Comparison of ENCODE assay signal across 8 cellular contexts in genomic region chr1:146411923-146412322, GRCh38.
A peak's percentile ranks its signal among the peaks of the same experiment; 100 is the strongest.
DNase-seq lines count a peak whose midpoint lies in the region; ATAC-seq and TF ChIP-seq lines count a peak whose summit lies in the region.
"Not testable (repeated sequence)": the region's sequence is repeated elsewhere in the genome, so short reads cannot be mapped to it uniquely, and the experiment has no call there.

No MANE protein-coding gene starts in this region.

- not testable (repeated sequence) for H4K5ac ChIP-seq in IMR-90 (ENCODE audit: low read depth, low read length)

- not testable (repeated sequence) for TF ChIP-seq RAD21 in IMR-90 (IDR thresholded peaks at IDR 0.05; ENCODE audit: low read length)

- H3K9me3 Mint-ChIP-seq in activated B cell treated with CpG ODN at 0.5 μM for 24 hours; activated CD8-positive, alpha-beta memory T cell treated with anti-CD3 and anti-CD28 coated beads, Interleukin-2, amount 10 ng/mL, durations not matched to agents 7 days and 5 days (ENCODE audit: low read depth); natural killer cell treated with Interleukin-12 subunit alpha and Interleukin-12 subunit beta and Interleukin-15 and Interleukin-18, amount 100 ng/mL, for 72 hours: not testable (repeated sequence)

- not testable (repeated sequence) for DNase-seq in IMR-90, activated B cell treated with CpG ODN at 0.5 μM for 24 hours
- DNase-seq in OCI-M1 (lab: John Stamatoyannopoulos, UW) = peak; percentile 61
- DNase-seq in activated CD8-positive, alpha-beta memory T cell treated with anti-CD3 and anti-CD28 coated beads, Interleukin-2, amount 10 ng/mL, durations not matched to agents 7 days and 5 days = peak; percentile 75
- DNase-seq in activated gamma-delta T cell treated with Interleukin-2 at 50 U/mL for 16 hours = peak; percentile 37
- peak; percentile 76 for DNase-seq in central memory CD4-positive, alpha-beta T cell
- DNase-seq in natural killer cell treated with Interleukin-12 subunit alpha and Interleukin-12 subunit beta and Interleukin-15 and Interleukin-18, amount 100 ng/mL, for 72 hours (ENCODE audit: low spot score) = peak; percentile 62
- peak; percentile 11 for DNase-seq in transverse colon

- H3K4me3 Mint-ChIP-seq in activated B cell treated with CpG ODN at 0.5 μM for 24 hours = not testable (repeated sequence)
- peak overlapping the region; percentile 58 for H3K4me3 Mint-ChIP-seq in activated CD8-positive, alpha-beta memory T cell treated with anti-CD3 and anti-CD28 coated beads, Interleukin-2, amount 10 ng/mL, durations not matched to agents 7 days and 5 days
- H3K4me3 Mint-ChIP-seq in natural killer cell treated with Interleukin-12 subunit alpha and Interleukin-12 subunit beta and Interleukin-15 and Interleukin-18, amount 100 ng/mL, for 72 hours = peak overlapping the region; percentile 83

- not testable (repeated sequence) for TF ChIP-seq CTCF in IMR-90 (conservative IDR thresholded peaks at IDR 0.05; ENCODE audit: low read depth, low read length); activated B cell treated with CpG ODN at 0.5 μM for 24 hours (IDR thresholded peaks at IDR 0.05); transverse colon (IDR thresholded peaks at IDR 0.05)

- not testable (repeated sequence) for H3K18ac ChIP-seq in IMR-90 (ENCODE audit: low read depth, low read length)

- not testable (repeated sequence) for H3K9me3 ChIP-seq in IMR-90 (ENCODE audit: control insufficient read depth, insufficient read depth, low read length); transverse colon

- H3K4me3 ChIP-seq in IMR-90 (ENCODE audit: insufficient read depth, low read depth, low read length); transverse colon: not testable (repeated sequence)

- not testable (repeated sequence) for H3K23ac ChIP-seq in IMR-90 (ENCODE audit: low read depth, low read length)

- H3K36me3 ChIP-seq in IMR-90 (ENCODE audit: control insufficient read depth, insufficient read depth, low read length); transverse colon: not testable (repeated sequence)

- not testable (repeated sequence) for TF ChIP-seq EP300 in transverse colon (IDR thresholded peaks at IDR 0.05; ENCODE audit: low read depth)

- not testable (repeated sequence) for H2BK5ac ChIP-seq in IMR-90 (ENCODE audit: low read depth, low read length, poor library complexity, severe bottlenecking)

- H3K4me2 ChIP-seq in IMR-90 (ENCODE audit: low read depth, low read length) = not testable (repeated sequence)

- not testable (repeated sequence) for H3K27me3 ChIP-seq in IMR-90 (ENCODE audit: control insufficient read depth, insufficient read depth, low read length); transverse colon

- H3K79me1 ChIP-seq in IMR-90 (ENCODE audit: low read depth in 1 of 2, low read length in 2 of 2) = not testable (repeated sequence)

- not testable (repeated sequence) for H3K36me3 Mint-ChIP-seq in activated B cell treated with CpG ODN at 0.5 μM for 24 hours (ENCODE audit: low read depth); activated CD8-positive, alpha-beta memory T cell treated with anti-CD3 and anti-CD28 coated beads, Interleukin-2, amount 10 ng/mL, durations not matched to agents 7 days and 5 days; natural killer cell treated with Interleukin-12 subunit alpha and Interleukin-12 subunit beta and Interleukin-15 and Interleukin-18, amount 100 ng/mL, for 72 hours

- not testable (repeated sequence) for H4K91ac ChIP-seq in IMR-90 (ENCODE audit: insufficient read depth, low read depth, low read length)

- not testable (repeated sequence) for H2AK9ac ChIP-seq in IMR-90 (replicated peaks; ENCODE audit: low read depth, low read length, poor library complexity)

- ATAC-seq in IMR-90 (ENCODE audit: low read depth); activated B cell treated with CpG ODN at 0.5 μM for 24 hours (ENCODE audit: low read depth): not testable (repeated sequence)
- ATAC-seq in activated CD8-positive, alpha-beta memory T cell treated with anti-CD3 and anti-CD28 coated beads, Interleukin-2, amount 10 ng/mL, durations not matched to agents 7 days and 5 days = peak; percentile 72
- ATAC-seq in natural killer cell treated with Interleukin-12 subunit alpha and Interleukin-12 subunit beta and Interleukin-15 and Interleukin-18, amount 100 ng/mL, for 72 hours = peak; percentile 57 to 75

- H3K9ac ChIP-seq in IMR-90 (ENCODE audit: low read depth, low read length) = not testable (repeated sequence)

- not testable (repeated sequence) for H4K20me1 ChIP-seq in IMR-90 (ENCODE audit: insufficient read depth, low read length)

- H3K4me1 ChIP-seq in IMR-90 (ENCODE audit: control insufficient read depth, insufficient read depth, low read length); transverse colon: not testable (repeated sequence)

- not testable (repeated sequence) for H2BK20ac ChIP-seq in IMR-90 (ENCODE audit: low read depth, low read length)

- not testable (repeated sequence) for H3K4me1 Mint-ChIP-seq in activated B cell treated with CpG ODN at 0.5 μM for 24 hours
- H3K4me1 Mint-ChIP-seq in activated CD8-positive, alpha-beta memory T cell treated with anti-CD3 and anti-CD28 coated beads, Interleukin-2, amount 10 ng/mL, durations not matched to agents 7 days and 5 days = peaks cover 12% of the 10 kb centered on the region
- peaks cover 7 to 12% of the 10 kb centered on the region in 2 donors for H3K4me1 Mint-ChIP-seq in natural killer cell treated with Interleukin-12 subunit alpha and Interleukin-12 subunit beta and Interleukin-15 and Interleukin-18, amount 100 ng/mL, for 72 hours (ENCODE audit: low read depth in 2 of 2)

- not testable (repeated sequence) for H4K8ac ChIP-seq in IMR-90 (ENCODE audit: low read depth in 2 of 2, low read length in 2 of 2)

- POLR2A ChIA-PET in IMR-90 (lab: Charles Lee; ENCODE audit: unreplicated experiment); activated B cell treated with CpG ODN at 0.5 μM for 24 hours (lab: Charles Lee): not testable (repeated sequence)

- CTCF ChIA-PET in IMR-90 (lab: Yijun Ruan, JAX); activated B cell treated with CpG ODN at 0.5 μM for 24 hours (lab: Charles Lee); activated CD8-positive, alpha-beta memory T cell treated with anti-CD3 and anti-CD28 coated beads, Interleukin-2, amount 10 ng/mL, durations not matched to agents 7 days and 5 days (lab: Charles Lee): not testable (repeated sequence)

- in situ Hi-C loops in IMR-90 (cut with MboI; ENCODE audit: low sequenced_read_pairs); transverse colon (cut with MboI; ENCODE audit: low pct_ligation_motif_present in 1 of 4, low pct_unique_long_range_greater_than_20kb in 1 of 4, low sequenced_read_pairs in 3 of 4): not testable (repeated sequence)

- not testable (repeated sequence) for H2AFZ ChIP-seq in IMR-90 (replicated peaks; ENCODE audit: low read length, poor library complexity)

- BruUV-seq in IMR-90 (replicated peaks; lab: Mats Ljungman, UMichigan) = not testable (repeated sequence)

- intact Hi-C loops in IMR-90 (cut with micrococcal nuclease); activated B cell treated with CpG ODN at 0.5 μM for 24 hours (cut with micrococcal nuclease); transverse colon (cut with DNase I; ENCODE audit: low total_unique reads): not testable (repeated sequence)

- H3K14ac ChIP-seq in IMR-90 (replicated peaks; ENCODE audit: low read depth, low read length) = not testable (repeated sequence)

- H3K4ac ChIP-seq in IMR-90 (ENCODE audit: low read depth, low read length) = not testable (repeated sequence)

- H2BK15ac ChIP-seq in IMR-90 (ENCODE audit: low read depth, low read length) = not testable (repeated sequence)

- H3K9me1 ChIP-seq in IMR-90 (ENCODE audit: insufficient read depth, low read length) = not testable (repeated sequence)

- not testable (repeated sequence) for H2BK120ac ChIP-seq in IMR-90 (ENCODE audit: low read depth, low read length)

- H3K56ac ChIP-seq in IMR-90 (ENCODE audit: extremely low read depth, insufficient read depth, low read length) = not testable (repeated sequence)

- not testable (repeated sequence) for H3K27ac ChIP-seq in IMR-90 (ENCODE audit: insufficient read depth, low read length); transverse colon

- TF ChIP-seq POLR2A in IMR-90 (IDR thresholded peaks at IDR 0.05; ENCODE audit: low read depth, low read length); transverse colon (IDR thresholded peaks at IDR 0.05): not testable (repeated sequence)

- no CpG with 5 or more reads among the region's 3 CpGs for WGBS in IMR-90 (ENCODE audit: extremely low coverage in 2 of 2, insufficient read length in 1 of 2), 2 experiments
- WGBS in transverse colon (ENCODE audit: low coverage in 1 of 2), 2 donors = no CpG with 5 or more reads among the region's 3 CpGs

- H3K27me3 Mint-ChIP-seq in activated B cell treated with CpG ODN at 0.5 μM for 24 hours; activated CD8-positive, alpha-beta memory T cell treated with anti-CD3 and anti-CD28 coated beads, Interleukin-2, amount 10 ng/mL, durations not matched to agents 7 days and 5 days; natural killer cell treated with Interleukin-12 subunit alpha and Interleukin-12 subunit beta and Interleukin-15 and Interleukin-18, amount 100 ng/mL, for 72 hours: not testable (repeated sequence)

- H3K27ac Mint-ChIP-seq in activated B cell treated with CpG ODN at 0.5 μM for 24 hours = peak overlapping the region; percentile 66
- peak overlapping the region; percentile 93 for H3K27ac Mint-ChIP-seq in activated CD8-positive, alpha-beta memory T cell treated with anti-CD3 and anti-CD28 coated beads, Interleukin-2, amount 10 ng/mL, durations not matched to agents 7 days and 5 days
- peak overlapping the region; percentile 68 to 81 for H3K27ac Mint-ChIP-seq in natural killer cell treated with Interleukin-12 subunit alpha and Interleukin-12 subunit beta and Interleukin-15 and Interleukin-18, amount 100 ng/mL, for 72 hours

- dilution Hi-C loops in IMR-90 (cut with HindIII; ENCODE audit: low sequenced_read_pairs, unreplicated experiment) = not testable (repeated sequence)

- not testable (repeated sequence) for H2AK5ac ChIP-seq in IMR-90 (ENCODE audit: low read depth, low read length)

TF ChIP-seq in IMR-90, 13 proteins besides CTCF, POLR2A, EP300 and RAD21:
- 0 out of 2 replicates have a peak, but pooled peaks have one; percentile 4 for TF ChIP-seq CEBPB (IDR thresholded peaks at IDR 0.05; ENCODE audit: low read depth, low read length)
